In genomic region chr22:37608477-37609239, GRCh38 we compare ENCODE assay signal across 1 cellular context.
A peak's percentile ranks its signal among the peaks of the same experiment; 100 is the strongest.
TF ChIP-seq lines count a peak whose summit lies in the region.

Gene GGA1, plus strand, starts transcription at chr22:37608834. Its CDS starts 27 bp downstream, at chr22:37608861.

TF ChIP-seq in HepG2, 621 proteins besides CTCF, POLR2A, EP300 and RAD21 (continued from another document and continues in another):
- no peak for TF ChIP-seq PLSCR1 (CRISPR knock-in tag; IDR thresholded peaks at IDR 0.05; ENCODE audit: borderline replicate concordance)
- peak; percentile 20; the same call in 1 of the 2 replicates for TF ChIP-seq ATF2 (CRISPR knock-in tag; IDR thresholded peaks at IDR 0.05)
- peak; percentile 84; the same call in 1 of the 2 replicates for TF ChIP-seq MIER3 (CRISPR knock-in tag; IDR thresholded peaks at IDR 0.05; ENCODE audit: borderline replicate concordance)
- TF ChIP-seq HNF1A (IDR thresholded peaks at IDR 0.05; ENCODE audit: low read depth), result no peak
- TF ChIP-seq HNF1A (CRISPR knock-in tag; IDR thresholded peaks at IDR 0.05; ENCODE audit: borderline replicate concordance), result no peak; the same call in 1 of the 2 replicates
- TF ChIP-seq ZNF768 (CRISPR knock-in tag; IDR thresholded peaks at IDR 0.05), result no peak
- TF ChIP-seq HNF4G (IDR thresholded peaks at IDR 0.05; ENCODE audit: borderline replicate concordance, low read depth, low read length), result peak; percentile 18; the same call in 1 of the 2 replicates
- no peak for TF ChIP-seq HNF4G (CRISPR knock-in tag; IDR thresholded peaks at IDR 0.05; ENCODE audit: borderline replicate concordance, low read depth)
- TF ChIP-seq HMGXB4 (CRISPR knock-in tag; IDR thresholded peaks at IDR 0.05; ENCODE audit: borderline replicate concordance in 1 of 2, low read depth in 1 of 2), result peak; percentile 7 to 81; a peak in 2 of 4 replicates
- TF ChIP-seq E2F1 (CRISPR knock-in tag; IDR thresholded peaks at IDR 0.05), result peak; percentile 50
- TF ChIP-seq NPAS2 (CRISPR knock-in tag; IDR thresholded peaks at IDR 0.05; ENCODE audit: borderline replicate concordance), result no peak
- no peak for TF ChIP-seq NONO (IDR thresholded peaks at IDR 0.05)
- TF ChIP-seq NONO (CRISPR knock-in tag; conservative IDR thresholded peaks at IDR 0.05), result peak; percentile 25
- TF ChIP-seq NR2C2 (CRISPR knock-in tag; IDR thresholded peaks at IDR 0.05; ENCODE audit: borderline replicate concordance), result peak; percentile 92
- no peak for TF ChIP-seq DMTF1 (CRISPR knock-in tag; IDR thresholded peaks at IDR 0.05)
- TF ChIP-seq NFAT5 (CRISPR knock-in tag; IDR thresholded peaks at IDR 0.05), result peak; percentile 9; the same call in 1 of the 2 replicates
- no peak for TF ChIP-seq BRCA1 (CRISPR knock-in tag; IDR thresholded peaks at IDR 0.05)
- TF ChIP-seq ZNF235 (CRISPR knock-in tag; IDR thresholded peaks at IDR 0.05; ENCODE audit: borderline replicate concordance), result no peak
- no peak for TF ChIP-seq BATF2 (CRISPR knock-in tag; IDR thresholded peaks at IDR 0.05)
- TF ChIP-seq ZNF318 (CRISPR knock-in tag; IDR thresholded peaks at IDR 0.05), result no peak
